Comparison of ENCODE assay signal across 11 cellular contexts in the genomic region with DNA sequence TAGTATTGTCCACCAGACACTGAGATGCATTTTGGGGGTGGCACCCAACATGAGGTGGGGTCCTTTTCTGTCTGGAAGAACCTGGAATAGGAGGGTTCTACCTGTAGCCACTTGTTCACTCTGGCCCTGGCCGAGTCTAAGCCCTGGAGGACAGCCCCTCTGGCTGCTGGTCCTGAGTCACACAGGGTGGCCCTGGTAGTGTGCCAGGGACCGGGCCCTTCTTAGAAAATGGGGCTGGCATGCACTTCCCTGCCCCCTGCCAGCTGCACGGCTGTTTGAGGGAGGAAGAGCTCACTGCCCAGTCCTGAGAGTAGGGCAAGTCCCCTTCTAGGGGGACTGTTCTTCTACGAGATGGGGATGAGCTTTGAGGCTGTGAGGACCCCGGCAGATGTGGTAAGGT. TPM values are rescaled to one million over a fixed set of nuclear protein-coding genes. Genes with fewer than 3 reads are reported as not detected.
DNase-seq lines count a peak whose midpoint lies in the region; ATAC-seq and TF ChIP-seq lines count a peak whose summit lies in the region.
"Had no signal": no experiment of that assay in that cellular context is flagged by ENCODE, and none has a peak within 500 bp of the region (broad histone marks: within the 10 kb centered on the region; RNA-seq: fewer than 3 reads in every experiment).

No MANE protein-coding gene starts in this region.

- no peak for ATAC-seq in CD8-positive, alpha-beta T cell

- peak overlapping the region; percentile 59 for H3K4me3 Mint-ChIP-seq in CD8-positive, alpha-beta T cell
- H3K4me3 Mint-ChIP-seq in osteocyte (ENCODE audit: unreplicated experiment): peak overlapping the region; percentile 53

- TF ChIP-seq EP300 in suprapubic skin (IDR thresholded peaks at IDR 0.05): no peak

- no peak overlapping the region for H3K27ac ChIP-seq in CD8-positive, alpha-beta T cell (ENCODE audit: low read depth, low read length)
- H3K27ac ChIP-seq in duodenal mucosa (ENCODE audit: low read depth, low read length) (no peak overlapping the region), suprapubic skin (no peak overlapping the region), Karpas-422 (ENCODE audit: low read length) (no peak overlapping the region)

- H3K9me2 ChIP-seq in Karpas-422 (replicated peaks; ENCODE audit: insufficient read depth, low read length): no peaks in the 10 kb centered on the region

- H3K27me3 ChIP-seq in CD8-positive, alpha-beta T cell (ENCODE audit: insufficient read depth, low read length): no peaks in the 10 kb centered on the region
- no peaks in the 10 kb centered on the region for H3K27me3 ChIP-seq in duodenal mucosa (ENCODE audit: control insufficient read depth in 1 of 2, insufficient read depth in 2 of 2, low read length in 2 of 2)
- H3K27me3 ChIP-seq in suprapubic skin: no peaks in the 10 kb centered on the region
- H3K27me3 ChIP-seq in Karpas-422 (ENCODE audit: low read length): no peaks in the 10 kb centered on the region

- CTCF ChIA-PET in CD8-positive, alpha-beta T cell (lab: Charles Lee): interaction anchor here (0.7 to 1.7 kb wide), 4 partner anchors 8 to 51 kb away, joined by 3 to 7 read pairs (median 6); no protein-coding TSS in a partner anchor

- TF ChIP-seq POLR2A in suprapubic skin (IDR thresholded peaks at IDR 0.05): no peak

- no peak overlapping the region for H3K27ac Mint-ChIP-seq in CD8-positive, alpha-beta T cell
- H3K27ac Mint-ChIP-seq in osteocyte (ENCODE audit: unreplicated experiment): peak overlapping the region; percentile 34
- H3K27ac Mint-ChIP-seq: IgD-negative memory B cell had no signal

- H3K9ac ChIP-seq in duodenal mucosa (ENCODE audit: low read depth in 1 of 2, low read length in 2 of 2): peak overlapping the region; percentile 56 to 89
- H3K9ac ChIP-seq in Karpas-422 (ENCODE audit: low read length): no peak overlapping the region

- H4K20me1 ChIP-seq in Karpas-422 (ENCODE audit: insufficient read depth, low read depth, low read length): no peaks in the 10 kb centered on the region

- no peak overlapping the region for H3K4me2 ChIP-seq in Karpas-422 (ENCODE audit: low read depth, low read length, poor library complexity, severe bottlenecking)

- intact Hi-C loops in CD8-positive, alpha-beta T cell (cut with DNase I, micrococcal nuclease): no loop called here

- peaks cover 11% of the 10 kb centered on the region for H3K36me3 Mint-ChIP-seq in CD8-positive, alpha-beta T cell
- H3K36me3 Mint-ChIP-seq in osteocyte (ENCODE audit: unreplicated experiment): no peaks in the 10 kb centered on the region
- H3K36me3 Mint-ChIP-seq: IgD-negative memory B cell had no signal

- peaks cover 16% of the 10 kb centered on the region for H3K4me1 ChIP-seq in CD8-positive, alpha-beta T cell (ENCODE audit: insufficient read depth, low read length)
- H3K4me1 ChIP-seq in duodenal mucosa (ENCODE audit: control insufficient read depth in 1 of 2, insufficient read depth in 2 of 2, low read length in 2 of 2): peaks cover 49 to 57% of the 10 kb centered on the region in 2 donors
- H3K4me1 ChIP-seq in suprapubic skin: peaks cover 33% of the 10 kb centered on the region
- peaks cover 29% of the 10 kb centered on the region for H3K4me1 ChIP-seq in Karpas-422 (ENCODE audit: low read length)

- no peak overlapping the region for H3K4me3 ChIP-seq in CD8-positive, alpha-beta T cell (ENCODE audit: low read depth, low read length)
- H3K4me3 ChIP-seq in duodenal mucosa (ENCODE audit: low read depth in 1 of 2, low read length in 2 of 2) (peak overlapping the region; percentile 66 to 90), suprapubic skin (no peak overlapping the region), Karpas-422 (ENCODE audit: low read length) (no peak overlapping the region)

- POLR2A ChIA-PET in CD8-positive, alpha-beta T cell (lab: Charles Lee): interaction anchor here (1.4 kb wide), 1 partner anchor 15 kb away, joined by 3 read pairs; no protein-coding TSS in a partner anchor

- no peaks in the 10 kb centered on the region for H3K9me3 ChIP-seq in CD8-positive, alpha-beta T cell (ENCODE audit: low read length)
- H3K9me3 ChIP-seq in duodenal mucosa (ENCODE audit: control insufficient read depth in 1 of 2, low read length in 2 of 2) (no peaks in the 10 kb centered on the region), suprapubic skin (no peaks in the 10 kb centered on the region), Karpas-422 (ENCODE audit: low read length) (no peaks in the 10 kb centered on the region)

- peaks cover 7% of the 10 kb centered on the region; the same call in 1 of the 2 replicates for H3K79me2 ChIP-seq in Karpas-422 (ENCODE audit: low read length)

- H3K9me3 Mint-ChIP-seq in CD8-positive, alpha-beta T cell: no peaks in the 10 kb centered on the region
- H3K9me3 Mint-ChIP-seq in osteocyte (ENCODE audit: unreplicated experiment): no peaks in the 10 kb centered on the region
- H3K9me3 Mint-ChIP-seq: IgD-negative memory B cell had no signal

- no peaks in the 10 kb centered on the region for H3K36me3 ChIP-seq in CD8-positive, alpha-beta T cell (ENCODE audit: insufficient read depth, low read length)
- H3K36me3 ChIP-seq in duodenal mucosa (ENCODE audit: control insufficient read depth in 1 of 2, insufficient read depth in 2 of 2, low read length in 2 of 2): peaks cover 20 to 41% of the 10 kb centered on the region in 2 donors
- H3K36me3 ChIP-seq in suprapubic skin: peaks cover 41% of the 10 kb centered on the region
- H3K36me3 ChIP-seq in Karpas-422 (ENCODE audit: insufficient read depth, low read length): no peaks in the 10 kb centered on the region

- no peak for DNase-seq in CD8-positive, alpha-beta T cell
- DNase-seq in M059J (ENCODE audit: low read depth) (peak; percentile 59), osteocyte (ENCODE audit: extremely low spot score, unreplicated experiment) (no peak), suprapubic skin (ENCODE audit: low spot score in 2 of 2) (no peak), NCI-H2227 (lab: John Stamatoyannopoulos, UW; ENCODE audit: unreplicated experiment) (no peak), Karpas-422 (no peak), NCI-H187 (lab: John Stamatoyannopoulos, UW) (no peak)
- DNase-seq: activated T-cell treated with anti-CD3 and anti-CD28 coated beads for 4 hours, NCI-H2081 had no signal

- H3K4me1 Mint-ChIP-seq in CD8-positive, alpha-beta T cell (ENCODE audit: low read depth): peaks cover 14% of the 10 kb centered on the region
- H3K4me1 Mint-ChIP-seq in osteocyte (ENCODE audit: unreplicated experiment): peaks cover 22% of the 10 kb centered on the region

- no peak overlapping the region for H2AFZ ChIP-seq in Karpas-422 (ENCODE audit: low read length)

- no peaks in the 10 kb centered on the region for H3K27me3 Mint-ChIP-seq in CD8-positive, alpha-beta T cell (ENCODE audit: low read depth)
- H3K27me3 Mint-ChIP-seq in osteocyte (ENCODE audit: unreplicated experiment): no peaks in the 10 kb centered on the region
- H3K27me3 Mint-ChIP-seq: IgD-negative memory B cell had no signal

- WGBS in suprapubic skin: 52% methylated on average over 2 of the region's 5 CpGs

- TF ChIP-seq CTCF in CD8-positive, alpha-beta T cell (IDR thresholded peaks at IDR 0.05): no peak
- no peak for TF ChIP-seq CTCF in osteocyte (IDR thresholded peaks at IDR 0.05)
- TF ChIP-seq CTCF in suprapubic skin (IDR thresholded peaks at IDR 0.05): no peak

RNA-seq across cellular contexts. Expression of gene PLCB3, which starts 2.2 kb away (rescaled TPM):
- 1 to 10 TPM; 2.1 to 2.4 TPM for total RNA-seq in CD8-positive, alpha-beta T cell
- 24.0 and 42.3 TPM in 2 replicates for total RNA-seq in M059J (2014; rRNA removed; shearing (Covaris generic))
- total RNA-seq in osteocyte: 30.2 and 32.0 TPM in 2 replicates
- total RNA-seq in suprapubic skin: 10 to 100 TPM; 33.3 to 46.9 (median 36.3) TPM
- 5.7 and 12.7 TPM in 2 replicates for total RNA-seq in Karpas-422 (2014; rRNA removed; shearing (Covaris generic); ENCODE audit: low replicate concordance)

RNA-seq across cellular contexts. Expression of gene PPP1R14B, which starts 6.7 kb away (rescaled TPM):
- total RNA-seq in CD8-positive, alpha-beta T cell: 10 to 100 TPM; 25.7 to 30.8 TPM
- 248 and 263 TPM in 2 replicates for total RNA-seq in M059J (2014; rRNA removed; shearing (Covaris generic))
- total RNA-seq in osteocyte: 270 and 286 TPM in 2 replicates
- 100 to 1,000 TPM; 127 to 220 (median 158) TPM for total RNA-seq in suprapubic skin
- 111 and 256 TPM in 2 replicates for total RNA-seq in Karpas-422 (2014; rRNA removed; shearing (Covaris generic); ENCODE audit: low replicate concordance)

RNA-seq across cellular contexts. Expression of gene FKBP2, which starts 12.6 kb away (rescaled TPM):
- 10 to 100 TPM; 19.4 TPM for total RNA-seq in CD8-positive, alpha-beta T cell
- total RNA-seq in M059J (2014; rRNA removed; shearing (Covaris generic)): 100 and 104 TPM in 2 replicates
- 52.9 and 54.7 TPM in 2 replicates for total RNA-seq in osteocyte
- total RNA-seq in suprapubic skin: 10 to 100 TPM; 43.9 to 64.7 (median 53.4) TPM
- total RNA-seq in Karpas-422 (2014; rRNA removed; shearing (Covaris generic); ENCODE audit: low replicate concordance): 27.8 and 73.4 TPM in 2 replicates

RNA-seq across cellular contexts. Expression of gene VEGFB, which starts 19.1 kb away (rescaled TPM):
- total RNA-seq in CD8-positive, alpha-beta T cell: 10 to 100 TPM; 33.6 to 40.0 TPM
- total RNA-seq in M059J (2014; rRNA removed; shearing (Covaris generic)): 29.8 and 36.1 TPM in 2 replicates
- total RNA-seq in osteocyte (205 and 217 TPM in 2 replicates), suprapubic skin (10 to 100 TPM; 56.1 to 75.0 (median 65.5) TPM)
- 43.4 and 67.9 TPM in 2 replicates for total RNA-seq in Karpas-422 (2014; rRNA removed; shearing (Covaris generic); ENCODE audit: low replicate concordance)

RNA-seq across cellular contexts. Expression of gene DNAJC4, which starts 23.1 kb away (rescaled TPM):
- total RNA-seq in CD8-positive, alpha-beta T cell: 10 to 100 TPM; 33.2 to 36.3 TPM
- total RNA-seq in M059J (2014; rRNA removed; shearing (Covaris generic)): 20.6 and 23.7 TPM in 2 replicates
- 46.5 and 49.9 TPM in 2 replicates for total RNA-seq in osteocyte
- total RNA-seq in suprapubic skin: 10 to 100 TPM; 26.9 to 55.1 (median 37.3) TPM
- 32.0 and 51.0 TPM in 2 replicates for total RNA-seq in Karpas-422 (2014; rRNA removed; shearing (Covaris generic); ENCODE audit: low replicate concordance)

Comparison
In these comparisons a context has a peak if more than half of its experiments do, and no peak if none do; other contexts are left out.
1. H3K4me3 ChIP-seq: peak in duodenal mucosa (2 of 2); none in CD8-positive, alpha-beta T cell (single experiment), suprapubic skin (single experiment) and Karpas-422 (single experiment).